Comparison of ENCODE assay signal across 2 cellular contexts in the genomic region with DNA sequence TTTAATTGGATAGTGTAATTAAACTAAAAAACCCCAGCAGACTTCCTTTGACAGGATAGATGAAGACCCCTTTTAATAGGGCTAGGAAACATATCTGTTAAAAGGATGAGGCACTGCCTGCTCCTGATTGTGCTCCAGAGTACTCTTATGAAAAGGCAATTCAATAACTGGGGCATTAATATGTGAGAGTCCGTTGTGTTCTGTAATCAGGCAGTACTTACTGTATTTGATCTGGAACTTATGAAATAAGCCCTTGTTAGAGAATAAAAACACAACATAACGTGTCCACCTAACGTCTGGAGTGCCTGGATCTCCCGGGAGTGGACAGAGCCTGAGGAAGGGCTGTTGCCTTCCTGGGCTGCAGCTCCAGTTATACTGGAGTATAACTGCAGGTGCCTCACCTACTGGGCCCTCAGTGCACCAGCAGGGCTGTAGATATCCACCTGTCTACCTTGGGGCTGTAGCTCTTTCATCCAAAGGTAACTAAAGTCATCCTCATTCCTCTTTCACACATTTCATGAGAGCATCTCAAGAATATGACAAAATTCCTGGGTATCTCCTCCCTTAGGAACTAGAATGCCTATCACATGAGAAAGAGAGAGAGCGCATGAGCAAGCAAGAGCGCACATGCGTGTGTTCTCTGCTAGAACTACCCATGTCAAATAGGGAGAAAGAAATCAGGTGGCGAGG.
TF ChIP-seq lines count a peak whose summit lies in the region.

No MANE protein-coding gene starts in this region.

TF ChIP-seq in liver, 16 proteins besides CTCF, POLR2A, EP300 and RAD21 (continued from another document):
- TF ChIP-seq, protein P1, sequence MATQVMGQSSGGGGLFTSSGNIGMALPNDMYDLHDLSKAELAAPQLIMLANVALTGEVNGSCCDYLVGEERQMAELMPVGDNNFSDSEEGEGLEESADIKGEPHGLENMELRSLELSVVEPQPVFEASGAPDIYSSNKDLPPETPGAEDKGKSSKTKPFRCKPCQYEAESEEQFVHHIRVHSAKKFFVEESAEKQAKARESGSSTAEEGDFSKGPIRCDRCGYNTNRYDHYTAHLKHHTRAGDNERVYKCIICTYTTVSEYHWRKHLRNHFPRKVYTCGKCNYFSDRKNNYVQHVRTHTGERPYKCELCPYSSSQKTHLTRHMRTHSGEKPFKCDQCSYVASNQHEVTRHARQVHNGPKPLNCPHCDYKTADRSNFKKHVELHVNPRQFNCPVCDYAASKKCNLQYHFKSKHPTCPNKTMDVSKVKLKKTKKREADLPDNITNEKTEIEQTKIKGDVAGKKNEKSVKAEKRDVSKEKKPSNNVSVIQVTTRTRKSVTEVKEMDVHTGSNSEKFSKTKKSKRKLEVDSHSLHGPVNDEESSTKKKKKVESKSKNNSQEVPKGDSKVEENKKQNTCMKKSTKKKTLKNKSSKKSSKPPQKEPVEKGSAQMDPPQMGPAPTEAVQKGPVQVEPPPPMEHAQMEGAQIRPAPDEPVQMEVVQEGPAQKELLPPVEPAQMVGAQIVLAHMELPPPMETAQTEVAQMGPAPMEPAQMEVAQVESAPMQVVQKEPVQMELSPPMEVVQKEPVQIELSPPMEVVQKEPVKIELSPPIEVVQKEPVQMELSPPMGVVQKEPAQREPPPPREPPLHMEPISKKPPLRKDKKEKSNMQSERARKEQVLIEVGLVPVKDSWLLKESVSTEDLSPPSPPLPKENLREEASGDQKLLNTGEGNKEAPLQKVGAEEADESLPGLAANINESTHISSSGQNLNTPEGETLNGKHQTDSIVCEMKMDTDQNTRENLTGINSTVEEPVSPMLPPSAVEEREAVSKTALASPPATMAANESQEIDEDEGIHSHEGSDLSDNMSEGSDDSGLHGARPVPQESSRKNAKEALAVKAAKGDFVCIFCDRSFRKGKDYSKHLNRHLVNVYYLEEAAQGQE (IDR thresholded peaks at IDR 0.05): no peak
- TF ChIP-seq FOXA2 (IDR thresholded peaks at IDR 0.05): no peak

TF ChIP-seq in HepG2, 621 proteins besides CTCF, POLR2A, EP300 and RAD21 (continued from another document):
- TF ChIP-seq, protein P2, sequence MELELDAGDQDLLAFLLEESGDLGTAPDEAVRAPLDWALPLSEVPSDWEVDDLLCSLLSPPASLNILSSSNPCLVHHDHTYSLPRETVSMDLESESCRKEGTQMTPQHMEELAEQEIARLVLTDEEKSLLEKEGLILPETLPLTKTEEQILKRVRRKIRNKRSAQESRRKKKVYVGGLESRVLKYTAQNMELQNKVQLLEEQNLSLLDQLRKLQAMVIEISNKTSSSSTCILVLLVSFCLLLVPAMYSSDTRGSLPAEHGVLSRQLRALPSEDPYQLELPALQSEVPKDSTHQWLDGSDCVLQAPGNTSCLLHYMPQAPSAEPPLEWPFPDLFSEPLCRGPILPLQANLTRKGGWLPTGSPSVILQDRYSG (CRISPR knock-in tag; IDR thresholded peaks at IDR 0.05): no peak
- TF ChIP-seq ZNF260 (CRISPR knock-in tag; IDR thresholded peaks at IDR 0.05; ENCODE audit: borderline replicate concordance, low read depth) (no peak), TEAD2 (CRISPR knock-in tag; IDR thresholded peaks at IDR 0.05) (no peak), SP4 (CRISPR knock-in tag; IDR thresholded peaks at IDR 0.05) (no peak), MTA3 (CRISPR knock-in tag; IDR thresholded peaks at IDR 0.05) (no peak), BORCS8-MEF2B (CRISPR knock-in tag; IDR thresholded peaks at IDR 0.05) (no peak), JUND (CRISPR knock-in tag; IDR thresholded peaks at IDR 0.05) (no peak), ZFP90 (CRISPR knock-in tag; IDR thresholded peaks at IDR 0.05; ENCODE audit: borderline replicate concordance) (no peak), KDM1A (CRISPR knock-in tag; IDR thresholded peaks at IDR 0.05) (no peak), ELF1 (CRISPR knock-in tag; IDR thresholded peaks at IDR 0.05) (no peak), MZF1 (CRISPR knock-in tag; IDR thresholded peaks at IDR 0.05; ENCODE audit: borderline replicate concordance) (no peak), ZNF776 (CRISPR knock-in tag; IDR thresholded peaks at IDR 0.05) (no peak), PPARG (CRISPR knock-in tag; conservative IDR thresholded peaks at IDR 0.05) (no peak), ZNF33A (CRISPR knock-in tag; IDR thresholded peaks at IDR 0.05; ENCODE audit: borderline replicate concordance) (no peak), TCF7 (IDR thresholded peaks at IDR 0.05; ENCODE audit: low read depth) (no peak)
TF ChIP-seq in HepG2: peak in this region for 0.
